ENCODE assay signal across 14 cellular contexts in the genomic region with DNA sequence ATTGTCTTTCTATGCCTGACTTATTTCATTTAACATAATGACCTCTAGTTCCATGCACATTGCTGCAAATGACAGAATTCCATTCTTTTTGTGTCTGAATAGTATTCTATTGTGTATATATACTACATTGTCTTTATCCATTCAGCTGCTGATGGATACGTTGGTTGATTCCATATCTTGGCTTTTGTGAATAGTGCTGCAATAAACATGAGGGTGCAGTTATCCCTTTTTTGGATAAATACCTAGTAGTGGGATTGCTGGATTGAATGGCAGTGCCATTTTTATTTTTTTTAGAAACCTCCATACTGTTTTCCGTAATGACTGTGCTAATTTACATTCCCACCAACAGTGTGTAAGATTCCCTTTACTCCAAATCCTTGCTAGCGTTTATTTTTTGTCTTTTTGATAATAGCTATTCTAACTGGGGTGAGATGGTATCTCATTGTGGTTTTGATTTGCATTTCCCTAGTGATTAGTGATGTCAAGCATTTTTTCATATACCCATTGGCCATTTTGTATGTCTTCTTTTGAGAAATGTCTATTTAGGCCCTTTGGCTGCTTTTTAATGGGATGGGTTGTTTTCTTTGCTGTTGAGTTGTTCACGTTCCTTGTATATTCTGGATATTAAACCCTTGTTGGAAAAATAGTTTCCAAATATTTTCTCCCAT. TPM values are rescaled to one million over a fixed set of nuclear protein-coding genes. Genes with fewer than 3 reads are reported as not detected.
DNase-seq lines count a peak whose midpoint lies in the region; ATAC-seq and TF ChIP-seq lines count a peak whose summit lies in the region.
"Had no signal": no experiment of that assay in that cellular context is flagged by ENCODE, and none has a peak within 500 bp of the region (broad histone marks: within the 10 kb centered on the region; RNA-seq: fewer than 3 reads in every experiment).

No MANE protein-coding gene starts in this region.

- H3K4me3 Mint-ChIP-seq in central memory CD8-positive, alpha-beta T cell = peak overlapping the region; percentile 100

- WGBS in heart right ventricle, 2 donors = 59 to 71% methylated on average over 4 of the region's 4 CpGs
- 58% methylated on average over 4 of the region's 4 CpGs for WGBS in thymus

- H2AFZ ChIP-seq in OCI-LY7 (ENCODE audit: low read length) = no peak overlapping the region

- BruUV-seq in OCI-LY7 (replicated peaks; lab: Mats Ljungman, UMichigan) = no TSS peak

- no peaks in the 10 kb centered on the region for H3K27me3 Mint-ChIP-seq in central memory CD8-positive, alpha-beta T cell

- H3K4me1 ChIP-seq in heart right ventricle (peaks cover 0 to 39% (median 10%) of the 10 kb centered on the region in 9 donors), OCI-LY7 (ENCODE audit: insufficient read depth, low read length, poor library complexity, severe bottlenecking) (peaks cover 33% of the 10 kb centered on the region), thymus (ENCODE audit: control insufficient read depth, insufficient read depth, low read length) (peaks cover 16% of the 10 kb centered on the region)

- no peaks in the 10 kb centered on the region for H4K20me1 ChIP-seq in OCI-LY7 (ENCODE audit: insufficient read depth, low read length)

- H3K27ac Mint-ChIP-seq in central memory CD8-positive, alpha-beta T cell (ENCODE audit: low read depth) = peak overlapping the region; percentile 97

- peak overlapping the region in 6 of 10 donors; percentile 61 to 70 (median 68) for H3K4me3 ChIP-seq in heart right ventricle
- peak overlapping the region; percentile 81 for H3K4me3 ChIP-seq in OCI-LY7 (ENCODE audit: low read depth, low read length, poor library complexity, severe bottlenecking)
- peak overlapping the region; percentile 14 for H3K4me3 ChIP-seq in thymus (ENCODE audit: low read length)

- no peak for DNase-seq in heart right ventricle
- DNase-seq in left cardiac atrium = no peak
- no peak for DNase-seq in OCI-LY7 (ENCODE audit: low spot score)
- DNase-seq in central memory CD8-positive, alpha-beta T cell (ENCODE audit: low spot score in 2 of 2) = no peak
- DNase-seq in SK-N-DZ (ENCODE audit: low spot score) = no peak
- DNase-seq in GM13976 (ENCODE audit: low spot score) = no peak
- DNase-seq: activated CD4-positive, CD25-positive, alpha-beta regulatory T cell; NCI-H1417 treated with DMSO at 0.1 percent for 48 hours; NCI-H82; posterior cingulate gyrus; SK-N-SH; stimulated activated CD8-positive, alpha-beta memory T cell treated with anti-CD3 and anti-CD28 coated beads, Interleukin-4, amount 100 ng/mL, for 48 hours had no signal

- peak overlapping the region in 1 of 10 donors; percentile 15 for H3K27ac ChIP-seq in heart right ventricle
- H3K27ac ChIP-seq in OCI-LY7 (ENCODE audit: low read depth, low read length, poor library complexity, severe bottlenecking) = no peak overlapping the region
- no peak overlapping the region for H3K27ac ChIP-seq in thymus (ENCODE audit: low read depth)

- POLR2A ChIA-PET in OCI-LY7 (lab: Charles Lee) = interaction anchor here (1.7 kb wide), 1 partner anchor 12 kb away, joined by 14 read pairs; no protein-coding TSS in a partner anchor

- H3K36me3 ChIP-seq in heart right ventricle = peaks cover 0 to 5% (median 0%) of the 10 kb centered on the region in 9 donors
- peaks cover 47% of the 10 kb centered on the region for H3K36me3 ChIP-seq in OCI-LY7 (ENCODE audit: insufficient read depth, low read length)
- H3K36me3 ChIP-seq in thymus (ENCODE audit: control insufficient read depth, insufficient read depth) = no peaks in the 10 kb centered on the region

- peaks cover 0 to 44% (median 25%) of the 10 kb centered on the region in 11 donors for H3K9me3 ChIP-seq in heart right ventricle
- H3K9me3 ChIP-seq in OCI-LY7 (ENCODE audit: low read length) = peaks cover 44% of the 10 kb centered on the region
- H3K9me3 ChIP-seq in thymus (ENCODE audit: control insufficient read depth) = no peaks in the 10 kb centered on the region
- H3K9me3 ChIP-seq: SK-N-SH had no signal

- CTCF ChIA-PET in OCI-LY7 (lab: Charles Lee; ENCODE audit: unreplicated experiment) = interaction anchor here (0.6 to 0.9 kb wide), 2 partner anchors 12 to 17 kb away, joined by 3 to 4 read pairs; no protein-coding TSS in a partner anchor

- intact Hi-C loops in heart right ventricle (cut with DNase I) = no loop called here
- intact Hi-C loops in left cardiac atrium (cut with DNase I) = no loop called here
- intact Hi-C loops in OCI-LY7 (cut with micrococcal nuclease; ENCODE audit: unreplicated experiment) = no loop called here

- ATAC-seq in heart right ventricle = no peak
- ATAC-seq in left cardiac atrium = no peak
- ATAC-seq in central memory CD8-positive, alpha-beta T cell (replicated peaks; ENCODE audit: extremely low read depth, poor library complexity, severe bottlenecking) = no peak
- no peak for ATAC-seq in HG02870 (IDR thresholded peaks at IDR 0.05; ENCODE audit: unreplicated experiment)

- H3K27me3 ChIP-seq in heart right ventricle (no peaks in the 10 kb centered on the region), thymus (ENCODE audit: control insufficient read depth, insufficient read depth) (no peaks in the 10 kb centered on the region)

- no peak for TF ChIP-seq CTCF in heart right ventricle (IDR thresholded peaks at IDR 0.05)
- TF ChIP-seq CTCF in OCI-LY7 (conservative IDR thresholded peaks at IDR 0.05; ENCODE audit: low read length) = no peak
- no peak for TF ChIP-seq CTCF in GM13976 (IDR thresholded peaks at IDR 0.05; ENCODE audit: borderline replicate concordance, control extremely low read depth, extremely low read depth, insufficient read depth, missing control alignments)

- H3K79me2 ChIP-seq in OCI-LY7 (ENCODE audit: insufficient read depth, low read depth, low read length) = peaks cover 72% of the 10 kb centered on the region

- H3K4me2 ChIP-seq in OCI-LY7 (ENCODE audit: low read length) = peak overlapping the region; percentile 85
- H3K4me2 ChIP-seq: SK-N-SH had no signal

- peaks cover 6% of the 10 kb centered on the region for H3K9me3 Mint-ChIP-seq in central memory CD8-positive, alpha-beta T cell

- peaks cover 79% of the 10 kb centered on the region for H3K4me1 Mint-ChIP-seq in central memory CD8-positive, alpha-beta T cell

- in situ Hi-C loops in GM13976 (cut with MboI; ENCODE audit: low sequenced_read_pairs, unreplicated experiment) = no loop called here

- H3K9me2 ChIP-seq in OCI-LY7 (ENCODE audit: insufficient read depth, low read length) = no peaks in the 10 kb centered on the region
- H3K9me2 ChIP-seq: SK-N-SH had no signal

- H3K36me3 Mint-ChIP-seq in central memory CD8-positive, alpha-beta T cell (ENCODE audit: insufficient read depth) = peaks cover 9% of the 10 kb centered on the region

RNA-seq across cellular contexts. Expression of a gene that starts 2.3 kb away (rescaled TPM):
- total RNA-seq in heart right ventricle (10 to 100 TPM in 4 of 10 donors, 1 to 10 TPM in 6; 5.3 to 24.2 (median 9.4) TPM), left cardiac atrium (10 to 100 TPM in 1 of 2 donors, 1 to 10 TPM in 1; 6.5 to 18.4 TPM), OCI-LY7 (2022) (46.8 and 52.6 TPM in 2 replicates)
- polyA plus RNA-seq in heart right ventricle (1 to 10 TPM; 3.3 to 6.8 TPM), thymus (29.8 TPM)
- 22.7 and 33.2 TPM in 2 replicates for total RNA-seq in OCI-LY7 (2014; rRNA removed; shearing (Covaris generic))
- not detected in 2 replicates for polyA plus RNA-seq in SK-N-DZ (2014; cell fraction: cytosol; rRNA removed)
- not detected in 2 replicates for polyA plus RNA-seq in SK-N-DZ (2014; cell fraction: nucleus; rRNA removed)
- polyA plus RNA-seq: SK-N-SH had no signal

RNA-seq across cellular contexts. Expression of a gene that starts 42.4 kb away (rescaled TPM):
- total RNA-seq in heart right ventricle (10 to 100 TPM in 5 of 10 donors, 1 to 10 TPM in 5; 5.9 to 28.0 (median 10.5) TPM), left cardiac atrium (10 to 100 TPM in 1 of 2 donors, 1 to 10 TPM in 1; 8.1 to 19.4 TPM), OCI-LY7 (2022) (5.4 and 9.2 TPM in 2 replicates)
- polyA plus RNA-seq in heart right ventricle (1 to 10 TPM; 3.0 to 5.2 TPM), thymus (10.2 TPM)
- total RNA-seq in OCI-LY7 (2014; rRNA removed; shearing (Covaris generic)) = 0.79 and 4.7 TPM in 2 replicates
- polyA plus RNA-seq in SK-N-DZ (2014; cell fraction: cytosol; rRNA removed) = 0.02 TPM in 1 of 2 replicates, not detected in the other
- polyA plus RNA-seq in SK-N-DZ (2014; cell fraction: nucleus; rRNA removed) = not detected in 2 replicates

Comparison
In these comparisons a context has a peak if more than half of its experiments do, and no peak if none do; other contexts are left out.
1. H3K4me3 ChIP-seq: peak in every context shown above with its lines; median percentile 81 in OCI-LY7; 68 in heart right ventricle; 14 in thymus.